Comparison of ENCODE assay signal across 8 cellular contexts in genomic region chr5:159915913-159916840, GRCh38. TPM values are rescaled to one million over a fixed set of nuclear protein-coding genes. Genes with fewer than 3 reads are reported as not detected.
A peak's percentile ranks its signal among the peaks of the same experiment; 100 is the strongest.
DNase-seq lines count a peak whose midpoint lies in the region; ATAC-seq, FAIRE-seq and TF ChIP-seq lines count a peak whose summit lies in the region.

Gene ADRA1B (plus strand): TSS chr5:159916482. CDS start chr5:159916906, 424 bp downstream.

- no peak for FAIRE-seq in D721Med (lab: Jason Lieb, UNC)

- peaks cover 23% of the 10 kb centered on the region; the same call in 1 of the 2 replicates for H3K79me2 ChIP-seq in OCI-LY3 (ENCODE audit: low read length)

- 2 to 3% (median 2%) methylated on average over 52 to 81 of the region's 81 CpGs for WGBS in ovary, 3 donors

- CTCF ChIA-PET in activated naive CD4-positive, alpha-beta T cell treated with anti-CD3 and anti-CD28 coated beads for 36 hours (lab: Charles Lee): interaction anchor here (0.9 to 1.6 kb wide), 6 partner anchors 9 to 472 kb away, joined by 3 to 5 read pairs (median 3); no protein-coding TSS in a partner anchor

- no peaks in the 10 kb centered on the region for H4K20me1 ChIP-seq in OCI-LY3 (ENCODE audit: insufficient read depth, low read length)

- H3K9ac ChIP-seq in OCI-LY3 (ENCODE audit: low read length): peak within 1 kb of the TSS; percentile 82

- H3K27me3 ChIP-seq in HAP-1 (ENCODE audit: low read depth) (peaks cover 47% of the 10 kb centered on the region), OCI-LY3 (ENCODE audit: low read depth, low read length) (no peaks in the 10 kb centered on the region), ovary (no peaks in the 10 kb centered on the region), upper lobe of right lung (no peaks in the 10 kb centered on the region)

- H3K27ac ChIP-seq in OCI-LY3 (ENCODE audit: low read length): no peak within 1 kb of the TSS
- H3K27ac ChIP-seq in ovary: peak within 1 kb of the TSS; percentile 60 to 65
- H3K27ac ChIP-seq in upper lobe of right lung: peak within 1 kb of the TSS; percentile 56

- DNase-seq in D721Med (ENCODE audit: insufficient read length, low spot score) (peak; percentile 84), HAP-1 (ENCODE audit: low spot score in 2 of 2) (peak; percentile 15 to 74), head of caudate nucleus (peak; percentile 22 to 85 (median 65)), ovary (peak; percentile 80 to 89 (median 84)), upper lobe of right lung (peak; percentile 87)
- DNase-seq in activated naive CD4-positive, alpha-beta T cell treated with anti-CD3 and anti-CD28 coated beads for 36 hours: peak; percentile 66

- TF ChIP-seq EP300 in ovary (IDR thresholded peaks at IDR 0.05): no peak

- H2AFZ ChIP-seq in OCI-LY3 (ENCODE audit: low read depth, low read length): peak within 1 kb of the TSS; percentile 69; the same call in 1 of the 2 replicates

- H3K4me3 ChIP-seq in HAP-1: peak within 1 kb of the TSS; percentile 21
- H3K4me3 ChIP-seq in OCI-LY3 (ENCODE audit: low read length): peak within 1 kb of the TSS; percentile 85
- peak within 1 kb of the TSS; percentile 42 for H3K4me3 ChIP-seq in ovary
- H3K4me3 ChIP-seq in upper lobe of right lung: peak within 1 kb of the TSS; percentile 37

- peaks cover 6% of the 10 kb centered on the region for H3K4me1 Mint-ChIP-seq in activated naive CD4-positive, alpha-beta T cell treated with anti-CD3 and anti-CD28 coated beads for 36 hours (ENCODE audit: low read depth)

- H3K36me3 Mint-ChIP-seq in activated naive CD4-positive, alpha-beta T cell treated with anti-CD3 and anti-CD28 coated beads for 36 hours (ENCODE audit: low read depth): no peaks in the 10 kb centered on the region

- TF ChIP-seq CTCF in D721Med (IDR thresholded peaks at IDR 0.05; ENCODE audit: insufficient read depth, missing control alignments) (peak; percentile 63), OCI-LY3 (IDR thresholded peaks at IDR 0.05; ENCODE audit: low read depth, low read length) (peak; percentile 42), ovary (IDR thresholded peaks at IDR 0.05) (peak; percentile 33 to 70 (median 62)), upper lobe of right lung (IDR thresholded peaks at IDR 0.05) (peak; percentile 49)

- in situ Hi-C loops in HAP-1 (cut with MboI; ENCODE audit: low sequenced_read_pairs): no loop called here

- no peak within 1 kb of the TSS for H3K27ac Mint-ChIP-seq in activated naive CD4-positive, alpha-beta T cell treated with anti-CD3 and anti-CD28 coated beads for 36 hours

- peaks cover 44% of the 10 kb centered on the region for H3K27me3 Mint-ChIP-seq in activated naive CD4-positive, alpha-beta T cell treated with anti-CD3 and anti-CD28 coated beads for 36 hours (ENCODE audit: low read depth)

- H3K4me2 ChIP-seq in OCI-LY3 (ENCODE audit: low read length): peak within 1 kb of the TSS; percentile 92

- intact Hi-C loops in activated naive CD4-positive, alpha-beta T cell treated with anti-CD3 and anti-CD28 coated beads for 36 hours (cut with micrococcal nuclease): loop anchor here (1.0 to 10.0 kb wide), 6 partner anchors 401 to 761 kb away; no protein-coding TSS in a partner anchor
- intact Hi-C loops in head of caudate nucleus (cut with DNase I): loop anchor here (10.0 kb wide), 1 partner anchor 471 kb away; no protein-coding TSS in a partner anchor
- intact Hi-C loops in ovary (cut with DNase I): loop anchor here (1.0 to 10.0 kb wide), 8 partner anchors 141 to 473 kb away; no protein-coding TSS in a partner anchor
- intact Hi-C loops in upper lobe of right lung (cut with DNase I): no loop called here

- H3K4me3 Mint-ChIP-seq in activated naive CD4-positive, alpha-beta T cell treated with anti-CD3 and anti-CD28 coated beads for 36 hours: peak within 1 kb of the TSS; percentile 36

- H3K9me3 ChIP-seq in HAP-1 (no peaks in the 10 kb centered on the region), OCI-LY3 (ENCODE audit: insufficient read depth, low read length) (no peaks in the 10 kb centered on the region), ovary (no peaks in the 10 kb centered on the region), upper lobe of right lung (no peaks in the 10 kb centered on the region)

- H3K36me3 ChIP-seq in HAP-1 (replicated peaks) (no peaks in the 10 kb centered on the region), OCI-LY3 (replicated peaks; ENCODE audit: low read depth, low read length) (no peaks in the 10 kb centered on the region), ovary (no peaks in the 10 kb centered on the region), upper lobe of right lung (no peaks in the 10 kb centered on the region)

- no peak for TF ChIP-seq POLR2A in ovary (IDR thresholded peaks at IDR 0.05)

- H3K4me1 ChIP-seq in HAP-1: no peaks in the 10 kb centered on the region
- peaks cover 41% of the 10 kb centered on the region for H3K4me1 ChIP-seq in OCI-LY3 (ENCODE audit: low read length)
- H3K4me1 ChIP-seq in ovary (ENCODE audit: insufficient read depth): peaks cover 7% of the 10 kb centered on the region
- H3K4me1 ChIP-seq in upper lobe of right lung: peaks cover 9% of the 10 kb centered on the region

- H3K9me3 Mint-ChIP-seq in activated naive CD4-positive, alpha-beta T cell treated with anti-CD3 and anti-CD28 coated beads for 36 hours: no peaks in the 10 kb centered on the region

- ATAC-seq in upper lobe of right lung: peak; percentile 93
- no peak for ATAC-seq in GM18519 (IDR thresholded peaks at IDR 0.05; ENCODE audit: low FRiP score, unreplicated experiment)

RNA-seq across cellular contexts. Expression of gene ADRA1B, which starts in this region (rescaled TPM):
- not detected for total RNA-seq in activated naive CD4-positive, alpha-beta T cell treated with anti-CD3 and anti-CD28 coated beads for 36 hours
- total RNA-seq in ovary (1 to 10 TPM in 6 of 7 donors, under 1 TPM in 1; 0.95 to 9.1 (median 3.6) TPM), upper lobe of right lung (7.1 TPM)
- 1 to 10 TPM in 1 of 2 donors, under 1 TPM in 1; 0.87 to 1.9 TPM for polyA plus RNA-seq in ovary

Comparison
In these comparisons a context has a peak if more than half of its experiments do, and no peak if none do; other contexts are left out.
1. Peak in DNase-seq in activated naive CD4-positive, alpha-beta T cell treated with anti-CD3 and anti-CD28 coated beads for 36 hours; RNA of the gene not detected or under 1 TPM.
2. H3K4me3 ChIP-seq: peak in every context shown above with its lines; median percentile 85 in OCI-LY3; 42 in ovary; 37 in upper lobe of right lung; 21 in HAP-1.